17 cellular contexts compared by ENCODE assay signal in genomic region chr13:99829593-99830239, GRCh38.
DNase-seq lines count a peak whose midpoint lies in the region; ATAC-seq, FAIRE-seq and TF ChIP-seq lines count a peak whose summit lies in the region.
"Had no signal": no experiment of that assay in that cellular context is flagged by ENCODE, and none has a peak within 500 bp of the region (broad histone marks: within the 10 kb centered on the region; RNA-seq: fewer than 3 reads in every experiment).

No MANE protein-coding gene starts in this region.

- no peaks in the 10 kb centered on the region for H3K36me3 Mint-ChIP-seq in WTC11

- H3K36me3 ChIP-seq in HepG2 (replicated peaks in 1 of 2; ENCODE audit: control insufficient read depth in 1 of 2, insufficient read depth in 2 of 2, low read length in 2 of 2) = no peaks in the 10 kb centered on the region
- H3K36me3 ChIP-seq in small intestine (ENCODE audit: control insufficient read depth in 2 of 2, insufficient read depth in 2 of 2, low read length in 2 of 2) = no peaks in the 10 kb centered on the region

- H3K27ac Mint-ChIP-seq in WTC11 = peak overlapping the region; percentile 32; the same call in 1 of the 2 replicates
- H3K27ac Mint-ChIP-seq: B cell; CD4-positive, alpha-beta memory T cell; HFFc6 had no signal

- H4K20me1 ChIP-seq in HepG2 (ENCODE audit: insufficient read depth, low read length) = no peaks in the 10 kb centered on the region

- TF ChIP-seq RAD21 in HepG2 (CRISPR knock-in tag; IDR thresholded peaks at IDR 0.05) = no peak

- H2AFZ ChIP-seq in HepG2 (ENCODE audit: low read length) = no peak overlapping the region

- ATAC-seq in WTC11 = no peak
- peak; percentile 98 for ATAC-seq in HepG2
- no peak for ATAC-seq in GM21528 (IDR thresholded peaks at IDR 0.05; ENCODE audit: low FRiP score, unreplicated experiment)

- no TSS peak for BruUV-seq in HepG2 (replicated peaks; lab: Mats Ljungman, UMichigan)

- H3K4me3 ChIP-seq in HepG2 (replicated peaks in 1 of 3; ENCODE audit: insufficient read depth in 1 of 3, low read depth in 2 of 3, low read length in 3 of 3) = peak overlapping the region in 2 of 3 experiments; percentile 18 to 56; a peak in 3 of 6 replicates
- H3K4me3 ChIP-seq in small intestine (ENCODE audit: low read depth in 1 of 2, low read length in 2 of 2) = no peak overlapping the region

- H3K9me3 ChIP-seq in HepG2 (ENCODE audit: low read length) (no peaks in the 10 kb centered on the region), small intestine (ENCODE audit: control insufficient read depth, low read depth) (no peaks in the 10 kb centered on the region)

- intact Hi-C loops in HepG2 (cut with micrococcal nuclease; ENCODE audit: unreplicated experiment) = no loop called here

- H3K9ac ChIP-seq in HepG2 (ENCODE audit: insufficient read depth, low read depth, low read length) = no peak overlapping the region

- 1% methylated on average over 8 of the region's 12 CpGs for WGBS in HepG2 (ENCODE audit: low lambda C conversion rate)
- WGBS in small intestine, 3 donors = 64 to 85% (median 75%) methylated on average over 12 of the region's 12 CpGs

- no peak overlapping the region for H3K4me3 Mint-ChIP-seq in WTC11
- H3K4me3 Mint-ChIP-seq: B cell; CD4-positive, alpha-beta memory T cell; HFFc6 had no signal

- peak overlapping the region; percentile 72 for H3K4me2 ChIP-seq in HepG2 (ENCODE audit: low read depth, low read length)

- no peaks in the 10 kb centered on the region for H3K27me3 Mint-ChIP-seq in WTC11 (ENCODE audit: low read depth)
- H3K27me3 Mint-ChIP-seq: B cell; CD4-positive, alpha-beta memory T cell had no signal

- TF ChIP-seq POLR2A in HepG2 (IDR thresholded peaks at IDR 0.05; ENCODE audit: insufficient read depth in 1 of 2, low read depth in 2 of 2, low read length in 2 of 2) = no peak

- TF ChIP-seq EP300 in HepG2 (IDR thresholded peaks at IDR 0.05; ENCODE audit: low read depth in 2 of 2, low read length in 2 of 2) (no peak), HepG2 (CRISPR knock-in tag; IDR thresholded peaks at IDR 0.05; ENCODE audit: borderline replicate concordance) (no peak)

- CTCF ChIA-PET in WTC11 (lab: Charles Lee) (interaction anchor here (1.5 kb wide), 1 partner anchor 20 kb away, joined by 3 read pairs; no protein-coding TSS in a partner anchor), HepG2 (lab: Yijun Ruan, JAX; ENCODE audit: low intra/inter-chr PET ratio, low total read pairs) (no interaction called here)

- no peaks in the 10 kb centered on the region for H3K27me3 ChIP-seq in HepG2 (ENCODE audit: control insufficient read depth in 1 of 2, insufficient read depth in 2 of 2, low read length in 2 of 2)
- H3K27me3 ChIP-seq in small intestine (ENCODE audit: control insufficient read depth in 2 of 2, insufficient read depth in 2 of 2, low read length in 2 of 2) = no peaks in the 10 kb centered on the region

- H3K27ac ChIP-seq in HepG2 (ENCODE audit: extremely low read length, insufficient read depth, low read length) (no peak overlapping the region), small intestine (ENCODE audit: low read depth in 1 of 2, low read length in 1 of 2) (no peak overlapping the region)
- H3K27ac ChIP-seq: C4-2B had no signal

- H3K4me1 Mint-ChIP-seq in WTC11 = peaks cover 15% of the 10 kb centered on the region
- H3K4me1 Mint-ChIP-seq: B cell had no signal

- peaks cover 19% of the 10 kb centered on the region for H3K4me1 ChIP-seq in HepG2 (ENCODE audit: insufficient read depth, low read length)
- H3K4me1 ChIP-seq in small intestine (ENCODE audit: control insufficient read depth in 2 of 2, insufficient read depth in 1 of 2, low read depth in 1 of 2, low read length in 1 of 2) = no peaks in the 10 kb centered on the region

- TF ChIP-seq CTCF in WTC11 (IDR thresholded peaks at IDR 0.05) (no peak), HepG2 (CRISPR knock-in tag; IDR thresholded peaks at IDR 0.05) (no peak), GM10266 (IDR thresholded peaks at IDR 0.05; ENCODE audit: control insufficient read depth, insufficient read depth, low read depth, missing control alignments) (no peak)

- H3K79me2 ChIP-seq in HepG2 (ENCODE audit: insufficient read depth, low read length) = no peaks in the 10 kb centered on the region

- H3K9me3 Mint-ChIP-seq in WTC11 = no peaks in the 10 kb centered on the region
- H3K9me3 Mint-ChIP-seq: CD4-positive, alpha-beta memory T cell; HFFc6 had no signal

- POLR2A ChIA-PET in WTC11 (lab: Charles Lee) = no interaction called here
- POLR2A ChIA-PET in HepG2 (lab: Yijun Ruan, JAX) = no interaction called here

- FAIRE-seq in HepG2 (lab: Jason Lieb, UNC) (peak; percentile 86), small intestine (lab: Jason Lieb, UNC) (no peak)
- FAIRE-seq: A204.1, D721Med had no signal

- DNase-seq in DMS53 (lab: John Stamatoyannopoulos, UW) (peak; percentile 76), WTC11 (ENCODE audit: low spot score) (no peak), HepG2 (ENCODE audit: low spot score) (peak; percentile 41), small intestine (peak; percentile 83), GM10266 (ENCODE audit: extremely low spot score) (no peak)
- no peak for DNase-seq in stimulated activated CD4-positive, alpha-beta T cell treated with anti-CD3 and anti-CD28 coated beads, Interleukin-4, amount 100 ng/mL, for 24 hours
- DNase-seq: CD4-positive, alpha-beta memory T cell; COR-L47; DMS153; GF-D8; HCEC 1CT; HFFc6 had no signal

- in situ Hi-C loops in HepG2 (cut with HindIII; ENCODE audit: extremely low pct_ligation_motif_present, low pct_unique_long_range_greater_than_20kb) = no loop called here

TF ChIP-seq in WTC11, 78 proteins besides CTCF, POLR2A, EP300 and RAD21:
- no peak for TF ChIP-seq SMAD4 (CRISPR knock-in tag; IDR thresholded peaks at IDR 0.05)
- no peak for TF ChIP-seq E2F5 (CRISPR knock-in tag; IDR thresholded peaks at IDR 0.05)
- no peak for TF ChIP-seq NR1H2 (CRISPR knock-in tag; IDR thresholded peaks at IDR 0.05)
- no peak for TF ChIP-seq MYBL2 (CRISPR knock-in tag; IDR thresholded peaks at IDR 0.05)
- no peak for TF ChIP-seq ZNF423 (CRISPR knock-in tag; IDR thresholded peaks at IDR 0.05)

TF ChIP-seq in HepG2, 621 proteins besides CTCF, POLR2A, EP300 and RAD21 (continues in another document):
- TF ChIP-seq CEBPB (IDR thresholded peaks at IDR 0.05; ENCODE audit: borderline replicate concordance, low read depth, low read length) (no peak), ZNF598 (CRISPR knock-in tag; IDR thresholded peaks at IDR 0.05; ENCODE audit: borderline replicate concordance) (no peak), HNRNPK (IDR thresholded peaks at IDR 0.05; ENCODE audit: low read depth, low read length, poor library complexity, severe bottlenecking) (no peak), ATF7 (IDR thresholded peaks at IDR 0.05) (peak; percentile 57; the same call in 1 of the 2 replicates), ATF7 (CRISPR knock-in tag; IDR thresholded peaks at IDR 0.05) (no peak), ISL2 (CRISPR knock-in tag; IDR thresholded peaks at IDR 0.05) (no peak), ZNF441 (CRISPR knock-in tag; IDR thresholded peaks at IDR 0.05; ENCODE audit: borderline replicate concordance) (no peak), GFI1 (CRISPR knock-in tag; IDR thresholded peaks at IDR 0.05; ENCODE audit: borderline replicate concordance) (no peak), SALL1 (CRISPR knock-in tag; IDR thresholded peaks at IDR 0.05) (peak; percentile 46), HMGXB3 (CRISPR knock-in tag; IDR thresholded peaks at IDR 0.05; ENCODE audit: borderline replicate concordance) (no peak), SAFB2 (CRISPR knock-in tag; IDR thresholded peaks at IDR 0.05; ENCODE audit: borderline replicate concordance, low read depth) (no peak), ZNF678 (CRISPR knock-in tag; IDR thresholded peaks at IDR 0.05) (no peak)
- TF ChIP-seq, protein P1, sequence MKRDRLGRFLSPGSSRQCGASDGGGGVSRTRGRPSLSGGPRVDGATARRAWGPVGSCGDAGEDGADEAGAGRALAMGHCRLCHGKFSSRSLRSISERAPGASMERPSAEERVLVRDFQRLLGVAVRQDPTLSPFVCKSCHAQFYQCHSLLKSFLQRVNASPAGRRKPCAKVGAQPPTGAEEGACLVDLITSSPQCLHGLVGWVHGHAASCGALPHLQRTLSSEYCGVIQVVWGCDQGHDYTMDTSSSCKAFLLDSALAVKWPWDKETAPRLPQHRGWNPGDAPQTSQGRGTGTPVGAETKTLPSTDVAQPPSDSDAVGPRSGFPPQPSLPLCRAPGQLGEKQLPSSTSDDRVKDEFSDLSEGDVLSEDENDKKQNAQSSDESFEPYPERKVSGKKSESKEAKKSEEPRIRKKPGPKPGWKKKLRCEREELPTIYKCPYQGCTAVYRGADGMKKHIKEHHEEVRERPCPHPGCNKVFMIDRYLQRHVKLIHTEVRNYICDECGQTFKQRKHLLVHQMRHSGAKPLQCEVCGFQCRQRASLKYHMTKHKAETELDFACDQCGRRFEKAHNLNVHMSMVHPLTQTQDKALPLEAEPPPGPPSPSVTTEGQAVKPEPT (CRISPR knock-in tag; IDR thresholded peaks at IDR 0.05; ENCODE audit: low read depth) = no peak

Comparison
In these comparisons a context has a peak if more than half of its experiments do, and no peak if none do; other contexts are left out.
1. DNase-seq: peak in DMS53 (single experiment), HepG2 (single experiment) and small intestine (single experiment); none in WTC11 (single experiment), GM10266 (single experiment) and stimulated activated CD4-positive, alpha-beta T cell treated with anti-CD3 and anti-CD28 coated beads, Interleukin-4, amount 100 ng/mL, for 24 hours (single experiment).
2. H3K4me3 ChIP-seq: peak in HepG2 (2 of 3); none in small intestine (0 of 2).